In the genomic region with DNA sequence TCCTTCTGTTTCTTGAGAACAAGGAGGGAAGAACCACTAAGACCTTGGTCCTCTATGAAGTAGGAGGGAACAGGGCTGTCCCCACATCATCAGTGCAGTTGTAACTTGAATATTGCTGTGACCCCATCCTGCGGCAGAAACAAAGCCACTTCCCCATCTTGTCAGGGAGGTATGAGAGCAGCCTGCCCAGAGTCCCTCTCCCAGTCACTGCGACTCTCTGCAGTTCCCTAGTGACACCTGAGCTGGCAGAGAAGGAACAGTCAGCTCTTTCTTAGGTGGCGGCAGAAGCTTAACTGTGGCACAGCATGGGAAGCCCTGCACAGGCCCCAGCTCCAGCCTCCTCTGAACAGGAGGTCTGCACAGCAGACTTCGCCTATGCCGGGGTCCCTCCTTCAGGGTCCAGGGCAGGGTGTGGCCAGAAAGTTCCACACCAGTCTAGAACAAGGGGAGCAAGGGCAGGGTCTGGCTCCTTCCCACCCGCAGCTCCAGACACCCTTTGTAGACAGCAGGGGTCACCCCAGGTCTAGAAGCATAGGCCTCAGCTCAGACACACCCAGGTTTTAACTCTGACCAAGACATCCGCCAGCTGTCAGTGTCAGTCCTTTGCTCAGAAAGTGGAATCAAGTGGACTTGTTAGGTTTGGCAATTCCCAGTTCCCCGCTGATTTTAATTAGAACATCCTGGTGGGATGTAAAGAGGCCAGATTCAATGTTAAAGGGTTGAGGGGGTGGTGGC, we compare ENCODE assay signal across 11 cellular contexts. TPM values are rescaled to one million over a fixed set of nuclear protein-coding genes. Genes with fewer than 3 reads are reported as not detected.
DNase-seq lines count a peak whose midpoint lies in the region; ATAC-seq and TF ChIP-seq lines count a peak whose summit lies in the region.
"Had no signal": no experiment of that assay in that cellular context is flagged by ENCODE, and none has a peak within 500 bp of the region (broad histone marks: within the 10 kb centered on the region; RNA-seq: fewer than 3 reads in every experiment).

No MANE protein-coding gene starts in this region.

- H3K4me3 Mint-ChIP-seq in activated CD4-positive, alpha-beta T cell treated with anti-CD3 and anti-CD28 coated beads for 36 hours = no peak overlapping the region
- no peak overlapping the region for H3K4me3 Mint-ChIP-seq in activated CD8-positive, alpha-beta T cell treated with anti-CD3 and anti-CD28 coated beads for 36 hours

- no peaks in the 10 kb centered on the region for H3K9me3 ChIP-seq in tibial artery
- H3K9me3 ChIP-seq: thyroid gland had no signal

- POLR2A ChIA-PET in activated CD4-positive, alpha-beta T cell treated with anti-CD3 and anti-CD28 coated beads for 36 hours (lab: Charles Lee) = interaction anchor here (0.5 kb wide), 1 partner anchor 23 kb away, joined by 4 read pairs; no protein-coding TSS in a partner anchor
- POLR2A ChIA-PET in activated CD8-positive, alpha-beta T cell treated with anti-CD3 and anti-CD28 coated beads for 36 hours (lab: Charles Lee) = interaction anchor here (3.9 kb wide), 1 partner anchor 8 kb away, joined by 17 read pairs; no protein-coding TSS in a partner anchor

- DNase-seq in activated CD4-positive, alpha-beta T cell treated with anti-CD3 and anti-CD28 coated beads for 36 hours = no peak
- no peak for DNase-seq in activated CD4-positive, alpha-beta T cell treated with anti-CD3 and anti-CD28 coated beads, Interleukin-2, amount 50 U/mL, for 4 hours
- DNase-seq in HT-29 (ENCODE audit: low spot score) = peak; percentile 53
- DNase-seq in activated CD8-positive, alpha-beta T cell treated with anti-CD3 and anti-CD28 coated beads for 36 hours = no peak
- peak; percentile 98 for DNase-seq in myocyte (ENCODE audit: low read depth)
- no peak for DNase-seq in NCI-H2227 (lab: John Stamatoyannopoulos, UW; ENCODE audit: unreplicated experiment)
- DNase-seq in dorsolateral prefrontal cortex = no peak
- no peak for DNase-seq in tibial artery
- DNase-seq: cortex of kidney, PC-9, thyroid gland had no signal

- peaks cover 4 to 40% (median 21%) of the 10 kb centered on the region in 3 donors for H3K36me3 ChIP-seq in tibial artery
- H3K36me3 ChIP-seq: thyroid gland had no signal

- H3K27me3 ChIP-seq in dorsolateral prefrontal cortex (no peaks in the 10 kb centered on the region), tibial artery (no peaks in the 10 kb centered on the region)
- H3K27me3 ChIP-seq: thyroid gland had no signal

- H3K4me3 ChIP-seq in dorsolateral prefrontal cortex = no peak overlapping the region
- no peak overlapping the region for H3K4me3 ChIP-seq in tibial artery
- H3K4me3 ChIP-seq: PC-9, thyroid gland had no signal

- H3K4me1 ChIP-seq in tibial artery = no peaks in the 10 kb centered on the region
- H3K4me1 ChIP-seq: thyroid gland had no signal

- H3K9me3 Mint-ChIP-seq in activated CD4-positive, alpha-beta T cell treated with anti-CD3 and anti-CD28 coated beads for 36 hours (ENCODE audit: low read depth) = no peaks in the 10 kb centered on the region
- H3K9me3 Mint-ChIP-seq in activated CD8-positive, alpha-beta T cell treated with anti-CD3 and anti-CD28 coated beads for 36 hours = no peaks in the 10 kb centered on the region

- H3K27ac ChIP-seq in dorsolateral prefrontal cortex (peak overlapping the region in 1 of 59 donors; percentile 38), tibial artery (no peak overlapping the region)
- H3K27ac ChIP-seq: PC-9, thyroid gland had no signal

- peaks cover 15% of the 10 kb centered on the region for H3K4me1 Mint-ChIP-seq in activated CD4-positive, alpha-beta T cell treated with anti-CD3 and anti-CD28 coated beads for 36 hours
- H3K4me1 Mint-ChIP-seq in activated CD8-positive, alpha-beta T cell treated with anti-CD3 and anti-CD28 coated beads for 36 hours (ENCODE audit: low read depth) = peaks cover 20% of the 10 kb centered on the region

- H3K27me3 Mint-ChIP-seq in activated CD4-positive, alpha-beta T cell treated with anti-CD3 and anti-CD28 coated beads for 36 hours = no peaks in the 10 kb centered on the region
- no peaks in the 10 kb centered on the region for H3K27me3 Mint-ChIP-seq in activated CD8-positive, alpha-beta T cell treated with anti-CD3 and anti-CD28 coated beads for 36 hours

- intact Hi-C loops in activated CD4-positive, alpha-beta T cell treated with anti-CD3 and anti-CD28 coated beads for 36 hours (cut with DNase I, micrococcal nuclease) = no loop called here
- intact Hi-C loops in activated CD8-positive, alpha-beta T cell treated with anti-CD3 and anti-CD28 coated beads for 36 hours (cut with micrococcal nuclease) = no loop called here
- intact Hi-C loops in dorsolateral prefrontal cortex (cut with DNase I) = no loop called here
- intact Hi-C loops in tibial artery (cut with DNase I; ENCODE audit: low total_unique reads) = no loop called here

- ATAC-seq in activated CD4-positive, alpha-beta T cell treated with anti-CD3 and anti-CD28 coated beads for 36 hours = no peak
- no peak for ATAC-seq in activated CD8-positive, alpha-beta T cell treated with anti-CD3 and anti-CD28 coated beads for 36 hours

- CTCF ChIA-PET in activated CD4-positive, alpha-beta T cell treated with anti-CD3 and anti-CD28 coated beads for 36 hours (lab: Charles Lee) = interaction anchor here (0.5 to 0.7 kb wide), 3 partner anchors 70 to 605 kb away, joined by 3 read pairs; no protein-coding TSS in a partner anchor
- CTCF ChIA-PET in activated CD8-positive, alpha-beta T cell treated with anti-CD3 and anti-CD28 coated beads for 36 hours (lab: Charles Lee) = interaction anchor here (1.4 to 2.1 kb wide), 3 partner anchors 15 to 56 kb away, joined by 3 to 5 read pairs (median 5); no protein-coding TSS in a partner anchor

- H3K27ac Mint-ChIP-seq in activated CD4-positive, alpha-beta T cell treated with anti-CD3 and anti-CD28 coated beads for 36 hours = peak overlapping the region; percentile 37
- H3K27ac Mint-ChIP-seq in activated CD8-positive, alpha-beta T cell treated with anti-CD3 and anti-CD28 coated beads for 36 hours = peak overlapping the region; percentile 30

- TF ChIP-seq CTCF in activated CD8-positive, alpha-beta T cell treated with anti-CD3 and anti-CD28 coated beads for 36 hours (IDR thresholded peaks at IDR 0.05) = no peak
- TF ChIP-seq CTCF in dorsolateral prefrontal cortex (IDR thresholded peaks at IDR 0.05 in 54 of 56, conservative IDR thresholded peaks at IDR 0.05 in 2 of 56; ENCODE audit: low read depth in 1 of 56, partially characterized antibody in 56 of 56) (no peak), tibial artery (IDR thresholded peaks at IDR 0.05) (no peak)

- peaks cover 29% of the 10 kb centered on the region for H3K36me3 Mint-ChIP-seq in activated CD4-positive, alpha-beta T cell treated with anti-CD3 and anti-CD28 coated beads for 36 hours (ENCODE audit: low read depth)
- H3K36me3 Mint-ChIP-seq in activated CD8-positive, alpha-beta T cell treated with anti-CD3 and anti-CD28 coated beads for 36 hours (ENCODE audit: low read depth) = peaks cover 44% of the 10 kb centered on the region

RNA-seq across cellular contexts. Expression of a gene that starts 36.8 kb away (rescaled TPM):
- total RNA-seq in activated CD4-positive, alpha-beta T cell treated with anti-CD3 and anti-CD28 coated beads for 36 hours = 1 to 10 TPM; 2.6 to 2.8 TPM
- total RNA-seq in HT-29 (2014; rRNA removed; shearing (Covaris generic)) = 87.3 and 94.2 TPM in 2 replicates
- 1 to 10 TPM; 2.6 to 3.1 TPM for total RNA-seq in activated CD8-positive, alpha-beta T cell treated with anti-CD3 and anti-CD28 coated beads for 36 hours
- total RNA-seq in myocyte (0.11 and 0.16 TPM in 2 replicates), dorsolateral prefrontal cortex (10 to 100 TPM in 32 of 120 experiments, 1 to 10 TPM in 88; 2.3 to 20.6 (median 7.7) TPM)
- 0.23 TPM for polyA plus RNA-seq in myocyte (2012)

RNA-seq across cellular contexts. Expression of a gene that starts 57.4 kb away (rescaled TPM):
- total RNA-seq in activated CD4-positive, alpha-beta T cell treated with anti-CD3 and anti-CD28 coated beads for 36 hours = 100 to 1,000 TPM; 249 to 378 TPM
- 3.2 and 6.9 TPM in 2 replicates for total RNA-seq in HT-29 (2014; rRNA removed; shearing (Covaris generic))
- 100 to 1,000 TPM; 340 to 351 TPM for total RNA-seq in activated CD8-positive, alpha-beta T cell treated with anti-CD3 and anti-CD28 coated beads for 36 hours
- total RNA-seq in myocyte (40.8 and 54.4 TPM in 2 replicates), dorsolateral prefrontal cortex (100 to 1,000 TPM; 166 to 443 (median 325) TPM)
- 55.1 TPM for polyA plus RNA-seq in myocyte (2012)

Comparison
In these comparisons a context has a peak if more than half of its experiments do, and no peak if none do; other contexts are left out.
1. DNase-seq: peak in HT-29 (single experiment) and myocyte (single experiment); none in activated CD4-positive, alpha-beta T cell treated with anti-CD3 and anti-CD28 coated beads for 36 hours (single experiment), activated CD4-positive, alpha-beta T cell treated with anti-CD3 and anti-CD28 coated beads, Interleukin-2, amount 50 U/mL, for 4 hours (0 of 2), activated CD8-positive, alpha-beta T cell treated with anti-CD3 and anti-CD28 coated beads for 36 hours (single experiment), NCI-H2227 (single experiment), dorsolateral prefrontal cortex (0 of 10) and tibial artery (0 of 2).